8 cellular contexts compared by ENCODE assay signal in genomic region chr19:44071824-44072542, GRCh38. TPM values are rescaled to one million over a fixed set of nuclear protein-coding genes. Genes with fewer than 3 reads are reported as not detected.
A peak's percentile ranks its signal among the peaks of the same experiment; 100 is the strongest.
DNase-seq lines count a peak whose midpoint lies in the region; ATAC-seq and TF ChIP-seq lines count a peak whose summit lies in the region.

Gene ZNF284 (plus strand): TSS chr19:44072159. CDS start chr19:44076390, 4,231 bp downstream.

- H3K9ac ChIP-seq in KMS-11, result no peak within 1 kb of the TSS; the same call in 1 of the 2 replicates

- ATAC-seq in GM21576 (IDR thresholded peaks at IDR 0.05; ENCODE audit: unreplicated experiment), result peak; percentile 89

- H3K9me3 ChIP-seq in SJCRH30 (replicated peaks) (no peaks in the 10 kb centered on the region; the same call in 1 of the 2 replicates), neuron (ENCODE audit: low read length) (peaks cover 5% of the 10 kb centered on the region)

- TF ChIP-seq CTCF in KMS-11 (conservative IDR thresholded peaks at IDR 0.05; ENCODE audit: low read depth, low read length), result no peak

- H2AFZ ChIP-seq in KMS-11 (ENCODE audit: low read depth), result peak within 1 kb of the TSS; percentile 88
- peak within 1 kb of the TSS; percentile 61 for H2AFZ ChIP-seq in neuron (ENCODE audit: low read depth, low read length)

- no peaks in the 10 kb centered on the region for H3K36me3 ChIP-seq in KMS-11 (ENCODE audit: insufficient read depth)
- H3K36me3 ChIP-seq in SJCRH30, result peaks cover 10% of the 10 kb centered on the region; the same call in 1 of the 2 replicates
- H3K36me3 ChIP-seq in neuron (ENCODE audit: insufficient read depth, low read length), result peaks cover 17% of the 10 kb centered on the region

- no peaks in the 10 kb centered on the region for H3K79me2 ChIP-seq in KMS-11 (ENCODE audit: insufficient read depth, low read depth)

- DNase-seq in DMS114 treated with DMSO at 0.1 percent for 48 hours (lab: John Stamatoyannopoulos, UW; ENCODE audit: unreplicated experiment) (peak; percentile 76), SJCRH30 (peak; percentile 91 to 95), foreskin melanocyte (peak; percentile 90), stromal cell of bone marrow (ENCODE audit: low read depth) (peak; percentile 83)
- peak; percentile 29 to 67 (median 50) for DNase-seq in activated naive CD4-positive, alpha-beta T cell (lab: John Stamatoyannopoulos, UW)

- H3K27ac ChIP-seq in KMS-11 (no peak within 1 kb of the TSS), SJCRH30 (peak within 1 kb of the TSS; percentile 49)

- H3K4me2 ChIP-seq in KMS-11, result peak within 1 kb of the TSS; percentile 71

- H3K27me3 ChIP-seq in KMS-11 (ENCODE audit: insufficient read depth, low read depth) (no peaks in the 10 kb centered on the region), SJCRH30 (no peaks in the 10 kb centered on the region), neuron (ENCODE audit: insufficient read depth, low read length) (no peaks in the 10 kb centered on the region)

- no peaks in the 10 kb centered on the region for H4K20me1 ChIP-seq in KMS-11 (ENCODE audit: insufficient read depth)

- no peak within 1 kb of the TSS for H3K4me3 ChIP-seq in KMS-11 (IDR thresholded peaks at IDR 0.05; ENCODE audit: insufficient read depth, low read depth, low read length)
- peak within 1 kb of the TSS; percentile 67 for H3K4me3 ChIP-seq in SJCRH30
- H3K4me3 ChIP-seq in neuron (ENCODE audit: low read length), result peak within 1 kb of the TSS; percentile 59

- no peaks in the 10 kb centered on the region for H3K4me1 ChIP-seq in KMS-11 (ENCODE audit: low read depth, poor library complexity, severe bottlenecking)
- H3K4me1 ChIP-seq in SJCRH30, result no peaks in the 10 kb centered on the region
- peaks cover 12% of the 10 kb centered on the region for H3K4me1 ChIP-seq in neuron (ENCODE audit: insufficient read depth, low read length)

RNA-seq across cellular contexts. Expression of gene ZNF284, which starts in this region (rescaled TPM):
- 4.0 and 4.7 TPM in 2 replicates for total RNA-seq in SJCRH30 (2014; rRNA removed; shearing (Covaris generic))
